ENCODE assay signal across 14 cellular contexts in the genomic region with DNA sequence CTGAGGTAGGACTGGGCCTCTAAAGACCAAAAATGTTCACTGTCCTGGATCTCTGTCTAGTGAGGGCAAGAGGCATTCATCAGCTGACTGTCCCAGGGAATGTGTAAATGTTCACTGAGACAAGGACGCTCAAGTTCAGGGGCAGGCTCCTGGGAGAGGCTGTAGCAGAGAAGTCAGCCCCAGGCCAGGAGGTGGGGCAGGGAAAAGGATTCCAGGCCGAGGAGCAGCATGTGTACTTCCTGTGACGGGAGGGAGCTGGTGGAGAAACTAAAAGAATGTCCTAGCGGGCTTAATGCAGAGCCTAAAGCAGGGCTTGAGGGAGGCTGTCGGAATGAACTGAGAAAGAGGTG.
DNase-seq lines count a peak whose midpoint lies in the region; FAIRE-seq and TF ChIP-seq lines count a peak whose summit lies in the region.
"Had no signal": no experiment of that assay in that cellular context is flagged by ENCODE, and none has a peak within 500 bp of the region (broad histone marks: within the 10 kb centered on the region; RNA-seq: fewer than 3 reads in every experiment).

No MANE protein-coding gene starts in this region.

- H3K4me3 ChIP-seq in H1 (ENCODE audit: extremely low read depth in 1 of 4, insufficient read depth in 2 of 4, low read depth in 3 of 4, low read length in 4 of 4) (no peak overlapping the region), vagina (no peak overlapping the region)
- H3K4me3 ChIP-seq: thoracic aorta had no signal

- H3K18ac ChIP-seq in H1 (ENCODE audit: extremely low read depth, low read length), result no peak overlapping the region

- H2BK12ac ChIP-seq in H1 (ENCODE audit: low read depth, low read length), result peak overlapping the region; percentile 84; the same call in 1 of the 2 replicates

- FAIRE-seq in H1 (lab: Jason Lieb, UNC), result no peak
- FAIRE-seq: islet of Langerhans had no signal

- H4K5ac ChIP-seq in H1 (ENCODE audit: insufficient read length, low read depth, low read length), result no peak overlapping the region

- TF ChIP-seq RAD21 in H1 (IDR thresholded peaks at IDR 0.05 in 1 of 2, conservative IDR thresholded peaks at IDR 0.05 in 1 of 2; ENCODE audit: low read depth in 2 of 2, low read length in 2 of 2), result no peak

- H4K20me1 ChIP-seq in H1 (replicated peaks in 1 of 2; ENCODE audit: control insufficient read depth in 1 of 2, insufficient read depth in 2 of 2, low read length in 2 of 2), result no peaks in the 10 kb centered on the region

- H3K27ac ChIP-seq in H1 (ENCODE audit: low read depth, low read length) (no peak overlapping the region), vagina (no peak overlapping the region)
- H3K27ac ChIP-seq: thoracic aorta had no signal

- no peak for TF ChIP-seq EP300 in H1 (IDR thresholded peaks at IDR 0.05; ENCODE audit: borderline replicate concordance in 1 of 2, low read depth in 2 of 2, low read length in 2 of 2)

- H3K14ac ChIP-seq in H1 (ENCODE audit: insufficient read length), result no peak overlapping the region

- no peak overlapping the region for H4K8ac ChIP-seq in H1 (ENCODE audit: extremely low read depth, insufficient read depth, low read length)

- no peak overlapping the region for H3K4me2 ChIP-seq in H1 (ENCODE audit: insufficient read depth in 1 of 2, low read depth in 2 of 2, low read length in 2 of 2)

- CTCF ChIA-PET in H1 (lab: Charles Lee; ENCODE audit: partially characterized antibody), result interaction anchor here (0.8 to 2.5 kb wide), 6 partner anchors 8 to 207 kb away, joined by 3 to 8 read pairs (median 4); no protein-coding TSS in a partner anchor

- H2BK20ac ChIP-seq in H1 (ENCODE audit: low read length), result peak overlapping the region; percentile 66; the same call in 1 of the 2 replicates

- no peak overlapping the region; a peak in 1 of 7 replicates for H3K9ac ChIP-seq in H1 (replicated peaks in 1 of 4; ENCODE audit: extremely low read depth in 1 of 4, low read depth in 3 of 4, low read length in 3 of 4)

- intact Hi-C loops in activated CD4-positive, alpha-beta T cell treated with anti-CD3 and anti-CD28 coated beads, Interleukin-2, amount 10 ng/mL, durations not matched to agents 24 days and 14 days (cut with micrococcal nuclease), result no loop called here
- intact Hi-C loops in vagina (cut with DNase I), result no loop called here

- H3K27me3 ChIP-seq in H1 (replicated peaks in 1 of 4; ENCODE audit: control insufficient read depth in 3 of 4, extremely low read depth in 1 of 4, insufficient read depth in 3 of 4, low read length in 3 of 4), result no peaks in the 10 kb centered on the region
- no peaks in the 10 kb centered on the region for H3K27me3 ChIP-seq in vagina

- DNase-seq in activated CD4-positive, alpha-beta T cell treated with anti-CD3 and anti-CD28 coated beads, Interleukin-2, amount 10 ng/mL, durations not matched to agents 24 days and 14 days, result peak; percentile 40
- no peak for DNase-seq in activated CD4-positive, alpha-beta T cell treated with anti-CD3 and anti-CD28 coated beads for 1 hour
- no peak for DNase-seq in H1 (ENCODE audit: low read depth in 1 of 2, low spot score in 2 of 2)
- peak; percentile 75 for DNase-seq in iris pigment epithelial cell (ENCODE audit: low read depth)
- DNase-seq in vagina (ENCODE audit: extremely low spot score in 2 of 2), result peak; percentile 70 to 87
- no peak for DNase-seq in NCI-H2196 treated with DMSO at 0.1 percent for 48 hours (lab: John Stamatoyannopoulos, UW; ENCODE audit: unreplicated experiment)
- no peak for DNase-seq in H4 (ENCODE audit: low spot score)
- DNase-seq in stimulated activated naive CD4-positive, alpha-beta T cell (lab: John Stamatoyannopoulos, UW), result no peak
- DNase-seq: activated CD4-positive, alpha-beta T cell treated with anti-CD3 and anti-CD28 coated beads, Interleukin-2, amount 50 U/mL, for 48 hours; activated naive CD4-positive, alpha-beta T cell treated with anti-CD3 and anti-CD28 coated beads for 36 hours; effector memory CD8-positive, alpha-beta T cell; NCI-H510A treated with DMSO at 0.1 percent for 48 hours had no signal

- 67% methylated on average over 5 of the region's 5 CpGs; no CpG with 5 or more reads in 1 of the 2 experiments for WGBS in H1 (ENCODE audit: extremely low coverage in 1 of 2, insufficient coverage in 1 of 2, insufficient read length in 1 of 2, insufficient replicate concordance in 2 of 2, low coverage in 1 of 2, low lambda C conversion rate in 2 of 2, missing lambda C conversion rate in 1 of 2), 2 experiments

- no peaks in the 10 kb centered on the region for H3K23me2 ChIP-seq in H1 (ENCODE audit: low read depth, low read length)

- H3K4me1 ChIP-seq in H1 (replicated peaks in 1 of 4; ENCODE audit: control insufficient read depth in 3 of 4, insufficient read depth in 4 of 4, low read length in 3 of 4) (peaks cover 0 to 11% (median 5%) of the 10 kb centered on the region in 4 experiments; a peak in 6 of 7 replicates), vagina (no peaks in the 10 kb centered on the region)

- no peak overlapping the region for H4K91ac ChIP-seq in H1 (replicated peaks; ENCODE audit: insufficient read length, low read length)

- TF ChIP-seq POLR2A in H1 (IDR thresholded peaks at IDR 0.05; ENCODE audit: control extremely low read depth in 1 of 2, low read depth in 2 of 2, low read length in 2 of 2) (no peak), vagina (IDR thresholded peaks at IDR 0.05) (no peak)

- H3K9me3 Mint-ChIP-seq in activated CD4-positive, alpha-beta T cell treated with anti-CD3 and anti-CD28 coated beads, Interleukin-2, amount 10 ng/mL, durations not matched to agents 24 days and 14 days, result no peaks in the 10 kb centered on the region
- H3K9me3 Mint-ChIP-seq: activated naive CD4-positive, alpha-beta T cell treated with anti-CD3 and anti-CD28 coated beads for 36 hours; effector memory CD8-positive, alpha-beta T cell had no signal

- no peak overlapping the region for H2AK5ac ChIP-seq in H1 (ENCODE audit: low read depth, low read length)

- no peak overlapping the region for H2BK120ac ChIP-seq in H1 (replicated peaks; ENCODE audit: low read depth, low read length)

- H3K4me1 Mint-ChIP-seq in activated CD4-positive, alpha-beta T cell treated with anti-CD3 and anti-CD28 coated beads, Interleukin-2, amount 10 ng/mL, durations not matched to agents 24 days and 14 days, result no peaks in the 10 kb centered on the region

- H3K56ac ChIP-seq in H1 (replicated peaks; ENCODE audit: insufficient read length, low read depth, low read length), result no peak overlapping the region

- 0 out of 2 replicates have a peak overlapping the region, but pooled peaks have one; percentile 31 for H2BK5ac ChIP-seq in H1 (ENCODE audit: low read depth, low read length)

- no peak overlapping the region for H3K4me3 Mint-ChIP-seq in activated CD4-positive, alpha-beta T cell treated with anti-CD3 and anti-CD28 coated beads, Interleukin-2, amount 10 ng/mL, durations not matched to agents 24 days and 14 days
- H3K4me3 Mint-ChIP-seq: activated naive CD4-positive, alpha-beta T cell treated with anti-CD3 and anti-CD28 coated beads for 36 hours; effector memory CD8-positive, alpha-beta T cell had no signal

- H3K9me3 ChIP-seq in H1 (ENCODE audit: insufficient read depth in 2 of 2, low read depth in 1 of 2, low read length in 1 of 2) (peaks cover 5 to 6% of the 10 kb centered on the region in 2 experiments), vagina (no peaks in the 10 kb centered on the region)
- H3K9me3 ChIP-seq: thoracic aorta had no signal

- no peaks in the 10 kb centered on the region for H3K36me3 Mint-ChIP-seq in activated CD4-positive, alpha-beta T cell treated with anti-CD3 and anti-CD28 coated beads, Interleukin-2, amount 10 ng/mL, durations not matched to agents 24 days and 14 days (ENCODE audit: low read depth)

- H2AFZ ChIP-seq in H1 (ENCODE audit: low read length), result peak overlapping the region; percentile 40; the same call in 1 of the 2 replicates

- no peaks in the 10 kb centered on the region for H3K36me3 ChIP-seq in H1 (ENCODE audit: control insufficient read depth in 2 of 4, insufficient read depth in 4 of 4, low read length in 3 of 4)
- no peaks in the 10 kb centered on the region for H3K36me3 ChIP-seq in vagina
- H3K36me3 ChIP-seq: thoracic aorta had no signal

- no peak overlapping the region for H3K23ac ChIP-seq in H1 (ENCODE audit: insufficient read length)

- no peak overlapping the region for H2BK15ac ChIP-seq in H1 (ENCODE audit: low read length)

- no peaks in the 10 kb centered on the region for H3K79me1 ChIP-seq in H1 (ENCODE audit: low read depth, low read length)

- H3K27me3 Mint-ChIP-seq in activated CD4-positive, alpha-beta T cell treated with anti-CD3 and anti-CD28 coated beads, Interleukin-2, amount 10 ng/mL, durations not matched to agents 24 days and 14 days, result no peaks in the 10 kb centered on the region

- no peak overlapping the region for H3K27ac Mint-ChIP-seq in activated CD4-positive, alpha-beta T cell treated with anti-CD3 and anti-CD28 coated beads, Interleukin-2, amount 10 ng/mL, durations not matched to agents 24 days and 14 days
- H3K27ac Mint-ChIP-seq: activated naive CD4-positive, alpha-beta T cell treated with anti-CD3 and anti-CD28 coated beads for 36 hours; effector memory CD8-positive, alpha-beta T cell had no signal

- no peaks in the 10 kb centered on the region for H3K79me2 ChIP-seq in H1 (ENCODE audit: control insufficient read depth in 1 of 2, insufficient read depth in 2 of 2, low read length in 2 of 2)

- POLR2A ChIA-PET in H1 (lab: Charles Lee; ENCODE audit: partially characterized antibody), result no interaction called here

- H3K4ac ChIP-seq in H1 (replicated peaks; ENCODE audit: insufficient read length, low read depth, low read length), result no peak overlapping the region

- no peak for TF ChIP-seq CTCF in H1 (IDR thresholded peaks at IDR 0.05; ENCODE audit: control extremely low read depth in 1 of 3, insufficient read depth in 1 of 3, low read depth in 1 of 3, low read length in 3 of 3)
- no peak for TF ChIP-seq CTCF in vagina (IDR thresholded peaks at IDR 0.05)

TF ChIP-seq in H1, 55 proteins besides CTCF, POLR2A, EP300 and RAD21:
- TF ChIP-seq NANOG (IDR thresholded peaks at IDR 0.05; ENCODE audit: insufficient read depth, low read depth, low read length, poor library complexity, severe bottlenecking) (no peak), HDAC2 (IDR thresholded peaks at IDR 0.05; ENCODE audit: borderline replicate concordance in 1 of 2, low read depth in 2 of 2, low read length in 2 of 2) (no peak), TAF7 (optimal IDR thresholded peaks at IDR 0.05; ENCODE audit: borderline replicate concordance, low read depth, low read length) (no peak), TAF1 (IDR thresholded peaks at IDR 0.05; ENCODE audit: low read depth, low read length) (no peak), BRCA1 (IDR thresholded peaks at IDR 0.05; ENCODE audit: low read depth, low read length) (no peak), BACH1 (IDR thresholded peaks at IDR 0.05; ENCODE audit: low read length) (no peak), HDAC6 (IDR thresholded peaks at IDR 0.05; ENCODE audit: low read depth, low read length) (no peak)
- TF ChIP-seq, protein P1, sequence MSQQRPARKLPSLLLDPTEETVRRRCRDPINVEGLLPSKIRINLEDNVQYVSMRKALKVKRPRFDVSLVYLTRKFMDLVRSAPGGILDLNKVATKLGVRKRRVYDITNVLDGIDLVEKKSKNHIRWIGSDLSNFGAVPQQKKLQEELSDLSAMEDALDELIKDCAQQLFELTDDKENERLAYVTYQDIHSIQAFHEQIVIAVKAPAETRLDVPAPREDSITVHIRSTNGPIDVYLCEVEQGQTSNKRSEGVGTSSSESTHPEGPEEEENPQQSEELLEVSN (IDR thresholded peaks at IDR 0.05), result no peak

Comparison
In these comparisons a context has a peak if more than half of its experiments do, and no peak if none do; other contexts are left out.
1. DNase-seq: peak in activated CD4-positive, alpha-beta T cell treated with anti-CD3 and anti-CD28 coated beads, Interleukin-2, amount 10 ng/mL, durations not matched to agents 24 days and 14 days (single experiment), iris pigment epithelial cell (single experiment) and vagina (2 of 2); none in activated CD4-positive, alpha-beta T cell treated with anti-CD3 and anti-CD28 coated beads for 1 hour (single experiment), H1 (0 of 2), NCI-H2196 treated with DMSO at 0.1 percent for 48 hours (single experiment), H4 (single experiment) and stimulated activated naive CD4-positive, alpha-beta T cell (0 of 6).